In genomic region chr18:37252342-37252741, GRCh38 we compare ENCODE assay signal across 15 cellular contexts.
DNase-seq lines count a peak whose midpoint lies in the region; ATAC-seq and TF ChIP-seq lines count a peak whose summit lies in the region.
"Had no signal": no experiment of that assay in that cellular context is flagged by ENCODE, and none has a peak within 500 bp of the region (broad histone marks: within the 10 kb centered on the region; RNA-seq: fewer than 3 reads in every experiment).

No MANE protein-coding gene starts in this region.

- intact Hi-C loops in cardiac septum (cut with DNase I) (no loop called here), left ventricle myocardium inferior (cut with micrococcal nuclease) (no loop called here), MCF 10A (cut with micrococcal nuclease) (no loop called here)

- TF ChIP-seq CTCF in left ventricle myocardium inferior (IDR thresholded peaks at IDR 0.05; ENCODE audit: borderline replicate concordance) (no peak), brain (conservative IDR thresholded peaks at IDR 0.05) (no peak), MCF 10A (IDR thresholded peaks at IDR 0.05; ENCODE audit: unreplicated experiment) (no peak)

- H3K27me3 ChIP-seq in left ventricle myocardium inferior (ENCODE audit: low read depth), result peaks cover 83% of the 10 kb centered on the region

- peaks cover 12% of the 10 kb centered on the region for H3K4me1 ChIP-seq in left ventricle myocardium inferior

- no peaks in the 10 kb centered on the region for H3K36me3 ChIP-seq in left ventricle myocardium inferior

- H3K27me3 Mint-ChIP-seq in brain (peaks cover 7% of the 10 kb centered on the region), MCF 10A (ENCODE audit: insufficient read depth, unreplicated experiment) (peaks cover 16% of the 10 kb centered on the region)
- peaks cover 27 to 76% (median 53%) of the 10 kb centered on the region in 5 donors for H3K27me3 Mint-ChIP-seq in naive thymus-derived CD8-positive, alpha-beta T cell

- POLR2A ChIA-PET in naive thymus-derived CD8-positive, alpha-beta T cell (lab: Charles Lee), result no interaction called here
- POLR2A ChIA-PET in MCF 10A (lab: Yijun Ruan, JAX), result no interaction called here

- H3K4me3 ChIP-seq in left ventricle myocardium inferior, result no peak overlapping the region

- no peak for ATAC-seq in naive thymus-derived CD8-positive, alpha-beta T cell
- ATAC-seq in GM19467 (IDR thresholded peaks at IDR 0.05; ENCODE audit: unreplicated experiment), result no peak
- no peak for ATAC-seq in GM18519 (IDR thresholded peaks at IDR 0.05; ENCODE audit: low FRiP score, unreplicated experiment)
- ATAC-seq: Panc1 had no signal

- H3K36me3 Mint-ChIP-seq in brain (peaks cover 13% of the 10 kb centered on the region), MCF 10A (ENCODE audit: insufficient read depth, unreplicated experiment) (peaks cover 7% of the 10 kb centered on the region)
- H3K36me3 Mint-ChIP-seq in naive thymus-derived CD8-positive, alpha-beta T cell, result peaks cover 0 to 3% (median 0%) of the 10 kb centered on the region in 3 donors

- DNase-seq in cardiac septum (ENCODE audit: low spot score) (peak; percentile 55), left ventricle myocardium inferior (no peak), MCF 10A (ENCODE audit: unreplicated experiment) (no peak), DMS114 treated with DMSO at 0.1 percent for 48 hours (lab: John Stamatoyannopoulos, UW; ENCODE audit: unreplicated experiment) (no peak)
- DNase-seq in naive thymus-derived CD8-positive, alpha-beta T cell, result no peak
- DNase-seq: MM.1S, NCI-H1105, NCI-H1930, NCI-H2171, NCI-H82, SHP77 had no signal

- H3K9me3 Mint-ChIP-seq in brain (no peaks in the 10 kb centered on the region), MCF 10A (ENCODE audit: unreplicated experiment) (no peaks in the 10 kb centered on the region)
- peaks cover 0 to 13% (median 2%) of the 10 kb centered on the region in 9 donors for H3K9me3 Mint-ChIP-seq in naive thymus-derived CD8-positive, alpha-beta T cell

- peaks cover 21% of the 10 kb centered on the region for H3K4me1 Mint-ChIP-seq in brain
- peaks cover 0 to 14% (median 8%) of the 10 kb centered on the region in 4 donors for H3K4me1 Mint-ChIP-seq in naive thymus-derived CD8-positive, alpha-beta T cell
- H3K4me1 Mint-ChIP-seq in MCF 10A (ENCODE audit: insufficient read depth, unreplicated experiment), result no peaks in the 10 kb centered on the region

- BruUV-seq in MCF 10A (replicated peaks; lab: Mats Ljungman, UMichigan), result no TSS peak

- no peaks in the 10 kb centered on the region for H3K9me3 ChIP-seq in left ventricle myocardium inferior (replicated peaks)

- CTCF ChIA-PET in MCF 10A (lab: Yijun Ruan, JAX), result no interaction called here

- H3K4me3 Mint-ChIP-seq in brain (peak overlapping the region; percentile 58 to 78 (median 73)), MCF 10A (ENCODE audit: unreplicated experiment) (no peak overlapping the region)
- H3K4me3 Mint-ChIP-seq in naive thymus-derived CD8-positive, alpha-beta T cell, result peak overlapping the region in 7 of 10 donors; percentile 1 to 61 (median 50)

- H3K27ac Mint-ChIP-seq in brain, result peak overlapping the region in 2 of 5 experiments; percentile 7 to 72
- H3K27ac Mint-ChIP-seq in naive thymus-derived CD8-positive, alpha-beta T cell, result no peak overlapping the region
- H3K27ac Mint-ChIP-seq in MCF 10A (ENCODE audit: low read depth, unreplicated experiment), result no peak overlapping the region

- no peak overlapping the region for H3K27ac ChIP-seq in left ventricle myocardium inferior (replicated peaks)
